Comparison of ENCODE assay signal across 18 cellular contexts in the genomic region with DNA sequence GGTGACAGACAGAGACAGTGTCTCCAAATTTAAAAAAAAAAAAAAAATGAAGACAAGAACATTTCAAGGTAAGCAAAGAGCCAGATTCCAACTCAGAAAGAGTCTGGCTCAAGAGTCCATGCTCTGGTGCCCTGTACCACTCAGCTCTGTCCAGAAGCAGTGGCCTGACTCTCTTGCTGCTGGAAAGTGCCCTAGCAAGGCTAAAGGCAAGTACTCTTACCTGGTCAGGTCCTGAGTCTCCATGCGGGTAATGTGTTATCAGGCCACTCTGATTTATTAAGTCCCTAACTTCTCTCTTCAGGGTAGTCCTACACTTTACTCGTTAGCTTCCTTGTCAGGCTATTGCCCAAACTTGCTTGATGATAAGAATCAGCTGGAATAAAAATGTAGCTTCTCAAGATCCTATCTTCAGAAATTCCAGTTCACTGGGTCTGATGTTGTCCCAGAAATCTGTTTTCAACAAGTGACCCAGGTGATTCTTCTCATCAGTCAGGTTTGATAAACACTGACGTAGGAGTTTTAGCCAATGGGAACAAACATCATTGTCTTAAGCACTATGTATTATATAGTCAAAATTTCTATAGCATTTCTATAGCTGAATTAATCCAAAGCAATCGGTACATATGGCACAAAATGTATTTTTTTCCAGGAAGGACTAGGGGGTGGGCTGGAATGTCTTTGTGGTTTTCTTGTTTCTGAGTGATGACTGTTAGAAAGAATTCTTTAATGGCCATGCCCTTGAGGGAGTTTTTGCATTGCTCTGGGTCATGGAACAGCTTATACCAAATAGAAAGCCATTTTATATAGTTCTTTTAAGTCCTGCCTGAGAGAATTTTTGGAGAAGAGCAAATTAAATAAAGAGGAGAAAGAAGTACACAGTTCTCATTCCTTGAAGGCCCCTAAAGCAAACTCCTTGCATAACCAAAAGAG.
DNase-seq lines count a peak whose midpoint lies in the region; ATAC-seq and TF ChIP-seq lines count a peak whose summit lies in the region.
"Had no signal": no experiment of that assay in that cellular context is flagged by ENCODE, and none has a peak within 500 bp of the region (broad histone marks: within the 10 kb centered on the region; RNA-seq: fewer than 3 reads in every experiment).

No MANE protein-coding gene starts in this region.

- peak overlapping the region; percentile 96 for H3K27ac ChIP-seq in OCI-LY3 (ENCODE audit: low read length)
- H3K27ac ChIP-seq: BLaER1 had no signal

- peak overlapping the region; percentile 7; the same call in 1 of the 2 replicates for H3K4me3 ChIP-seq in OCI-LY3 (ENCODE audit: low read length)
- H3K4me3 ChIP-seq: BLaER1 had no signal

- no peaks in the 10 kb centered on the region for H3K9me3 ChIP-seq in OCI-LY3 (ENCODE audit: insufficient read depth, low read length)

- no peaks in the 10 kb centered on the region for H3K36me3 ChIP-seq in OCI-LY3 (replicated peaks; ENCODE audit: low read depth, low read length)

- H3K4me1 Mint-ChIP-seq in osteocyte (ENCODE audit: unreplicated experiment) = peaks cover 30% of the 10 kb centered on the region
- H3K4me1 Mint-ChIP-seq in naive thymus-derived CD8-positive, alpha-beta T cell = peaks cover 0 to 18% (median 0%) of the 10 kb centered on the region in 4 donors
- H3K4me1 Mint-ChIP-seq: endodermal cell had no signal

- H3K27me3 ChIP-seq in OCI-LY3 (ENCODE audit: low read depth, low read length) = no peaks in the 10 kb centered on the region
- H3K27me3 ChIP-seq: BLaER1 had no signal

- peak overlapping the region; percentile 71 for H3K4me2 ChIP-seq in OCI-LY3 (ENCODE audit: low read length)
- H3K4me2 ChIP-seq: BLaER1 had no signal

- ATAC-seq in HG03108 (IDR thresholded peaks at IDR 0.05; ENCODE audit: unreplicated experiment) = no peak
- ATAC-seq in naive thymus-derived CD8-positive, alpha-beta T cell = no peak
- ATAC-seq: left cardiac atrium; stimulated activated naive B cell treated with anti-CD40 and anti-IgM and Interleukin-4, amounts not matched to agents 10 μg/mL and 1 μg/mL and 100 μg/mL, for 72 hours had no signal

- H2AFZ ChIP-seq in OCI-LY3 (ENCODE audit: low read depth, low read length) = no peak overlapping the region

- H3K4me1 ChIP-seq in OCI-LY3 (ENCODE audit: low read length) = peaks cover 37% of the 10 kb centered on the region

- H3K27me3 Mint-ChIP-seq in osteocyte (ENCODE audit: unreplicated experiment) = no peaks in the 10 kb centered on the region
- H3K27me3 Mint-ChIP-seq in naive thymus-derived CD8-positive, alpha-beta T cell = no peaks in the 10 kb centered on the region
- H3K27me3 Mint-ChIP-seq: stimulated activated naive B cell treated with anti-CD40 and anti-IgM and Interleukin-4, amounts not matched to agents 10 μg/mL and 1 μg/mL and 100 μg/mL, for 72 hours had no signal

- H3K36me3 Mint-ChIP-seq in osteocyte (ENCODE audit: unreplicated experiment) = peaks cover 2% of the 10 kb centered on the region
- H3K36me3 Mint-ChIP-seq in naive thymus-derived CD8-positive, alpha-beta T cell = peaks cover 4 to 47% (median 36%) of the 10 kb centered on the region in 3 donors

- H3K4me3 Mint-ChIP-seq in osteocyte (ENCODE audit: unreplicated experiment) = no peak overlapping the region
- no peak overlapping the region for H3K4me3 Mint-ChIP-seq in naive thymus-derived CD8-positive, alpha-beta T cell
- H3K4me3 Mint-ChIP-seq: endodermal cell had no signal

- TF ChIP-seq CTCF in OCI-LY3 (IDR thresholded peaks at IDR 0.05; ENCODE audit: low read depth, low read length) = no peak
- TF ChIP-seq CTCF in osteocyte (IDR thresholded peaks at IDR 0.05) = no peak

- DNase-seq in EL = peak; percentile 71
- peak; percentile 59 for DNase-seq in dedifferentiated amniotic fluid mesenchymal stem cell (ENCODE audit: extremely low spot score)
- DNase-seq in osteocyte (ENCODE audit: extremely low spot score, unreplicated experiment) = no peak
- DNase-seq in ureter (ENCODE audit: low spot score) = no peak
- no peak for DNase-seq in activated T-cell treated with anti-CD3 and anti-CD28 coated beads for 4 hours
- DNase-seq in naive thymus-derived CD8-positive, alpha-beta T cell = no peak
- DNase-seq: activated CD4-positive, alpha-beta T cell treated with anti-CD3 and anti-CD28 coated beads for 1 hour; activated T-cell treated with anti-CD3 and anti-CD28 coated beads, Interleukin-2, amount 50 U/mL, for 1 hour; anterior cingulate cortex; endodermal cell; H7; left cardiac atrium; NCI-H2107; stimulated activated naive B cell treated with anti-CD40 and anti-IgM and Interleukin-4, amounts not matched to agents 10 μg/mL and 1 μg/mL and 100 μg/mL, for 72 hours; T-helper 1 cell had no signal

- no peaks in the 10 kb centered on the region for H3K79me2 ChIP-seq in OCI-LY3 (ENCODE audit: low read length)

- H4K20me1 ChIP-seq in OCI-LY3 (ENCODE audit: insufficient read depth, low read length) = no peaks in the 10 kb centered on the region
- H4K20me1 ChIP-seq: BLaER1 had no signal

- POLR2A ChIA-PET in naive thymus-derived CD8-positive, alpha-beta T cell (lab: Charles Lee) = no interaction called here

- peak overlapping the region; percentile 80 for H3K27ac Mint-ChIP-seq in osteocyte (ENCODE audit: unreplicated experiment)
- peak overlapping the region in 1 of 10 donors; percentile 35 for H3K27ac Mint-ChIP-seq in naive thymus-derived CD8-positive, alpha-beta T cell
- H3K27ac Mint-ChIP-seq: endodermal cell had no signal

- peaks cover under 1% of the 10 kb centered on the region for H3K9me3 Mint-ChIP-seq in osteocyte (ENCODE audit: unreplicated experiment)
- peaks cover 0 to 2% (median 0%) of the 10 kb centered on the region in 9 donors for H3K9me3 Mint-ChIP-seq in naive thymus-derived CD8-positive, alpha-beta T cell
- H3K9me3 Mint-ChIP-seq: stimulated activated naive B cell treated with anti-CD40 and anti-IgM and Interleukin-4, amounts not matched to agents 10 μg/mL and 1 μg/mL and 100 μg/mL, for 72 hours had no signal

- peak overlapping the region; percentile 67 for H3K9ac ChIP-seq in OCI-LY3 (ENCODE audit: low read length)
- H3K9ac ChIP-seq: BLaER1 had no signal

Comparison
In these comparisons a context has a peak if more than half of its experiments do, and no peak if none do; other contexts are left out.
1. DNase-seq: peak in EL (single experiment) and dedifferentiated amniotic fluid mesenchymal stem cell (single experiment); none in osteocyte (single experiment), ureter (single experiment), activated T-cell treated with anti-CD3 and anti-CD28 coated beads for 4 hours (single experiment) and naive thymus-derived CD8-positive, alpha-beta T cell (0 of 10).